ENCODE assay signal across 12 cellular contexts in genomic region chr11:86230921-86231320, GRCh38. TPM values are rescaled to one million over a fixed set of nuclear protein-coding genes. Genes with fewer than 3 reads are reported as not detected.
DNase-seq lines count a peak whose midpoint lies in the region; ATAC-seq and TF ChIP-seq lines count a peak whose summit lies in the region.
"Had no signal": no experiment of that assay in that cellular context is flagged by ENCODE, and none has a peak within 500 bp of the region (broad histone marks: within the 10 kb centered on the region; RNA-seq: fewer than 3 reads in every experiment).

No MANE protein-coding gene starts in this region.

- H2BK5ac ChIP-seq in mesenchymal stem cell (ENCODE audit: low read depth, low read length, poor library complexity, severe bottlenecking), result no peak overlapping the region

- H2AK5ac ChIP-seq in mesenchymal stem cell (ENCODE audit: low read length, severe bottlenecking), result no peak overlapping the region

- no peak overlapping the region for H2BK120ac ChIP-seq in mesenchymal stem cell (ENCODE audit: low read depth, low read length)

- POLR2A ChIA-PET in HCT116 (lab: Charles Lee), result interaction anchor here (1.2 to 1.4 kb wide), 2 partner anchors 9 to 14 kb away, joined by 3 to 6 read pairs; partner anchors contain the start of gene EED

- H3K27me3 ChIP-seq in HCT116 (ENCODE audit: insufficient read depth, low read length), result no peaks in the 10 kb centered on the region
- H3K27me3 ChIP-seq in mesenchymal stem cell (ENCODE audit: control insufficient read depth in 1 of 2, insufficient read depth in 1 of 2, low read length in 2 of 2), result no peaks in the 10 kb centered on the region
- H3K27me3 ChIP-seq in ascending aorta, result no peaks in the 10 kb centered on the region
- no peaks in the 10 kb centered on the region for H3K27me3 ChIP-seq in dorsolateral prefrontal cortex

- H3K9ac ChIP-seq in HCT116 (ENCODE audit: low read length) (no peak overlapping the region), mesenchymal stem cell (ENCODE audit: low read length) (peak overlapping the region; percentile 22)

- TF ChIP-seq POLR2A in HCT116 (IDR thresholded peaks at IDR 0.05; ENCODE audit: borderline replicate concordance, extremely low read depth, insufficient read depth, insufficient read length), result no peak

- BruUV-seq in HCT116 (replicated peaks; lab: Mats Ljungman, UMichigan), result no TSS peak

- H3K36me3 ChIP-seq in HCT116 (ENCODE audit: control insufficient read depth in 1 of 2, insufficient read depth in 2 of 2, low read length in 2 of 2) (no peaks in the 10 kb centered on the region), mesenchymal stem cell (ENCODE audit: control insufficient read depth in 1 of 2, insufficient read depth in 2 of 2, low read depth in 1 of 2, low read length in 2 of 2) (no peaks in the 10 kb centered on the region), ascending aorta (no peaks in the 10 kb centered on the region)

- TF ChIP-seq CTCF in HCT116 (IDR thresholded peaks at IDR 0.05 in 2 of 3, conservative IDR thresholded peaks at IDR 0.05 in 1 of 3; ENCODE audit: borderline replicate concordance in 1 of 3, insufficient read depth in 1 of 3, low read depth in 2 of 3, low read length in 2 of 3) (no peak), ascending aorta (IDR thresholded peaks at IDR 0.05) (no peak), dorsolateral prefrontal cortex (IDR thresholded peaks at IDR 0.05 in 54 of 56, conservative IDR thresholded peaks at IDR 0.05 in 2 of 56; ENCODE audit: low read depth in 1 of 56, partially characterized antibody in 56 of 56) (no peak)

- intact Hi-C loops in HCT116 (cut with micrococcal nuclease) (no loop called here), ascending aorta (cut with DNase I) (no loop called here), dorsolateral prefrontal cortex (cut with DNase I) (no loop called here)
- intact Hi-C loops in activated T-helper 1 cell treated with anti-CD3 and anti-CD28 coated beads, Interleukin-12 subunit alpha, Interleukin-12 subunit beta, Interleukin-2, Interleukin-4 antibody, amounts not matched to agents 30 ng/mL and 10 ng/mL and 1 ng/mL, durations not matched to agents 14 hours and 24 hours and 36 hours (cut with micrococcal nuclease), result loop anchor here (1.0 kb wide), 1 partner anchor 11 kb away; no protein-coding TSS in a partner anchor

- RAD21 ChIA-PET in HCT116 (lab: Charles Lee; ENCODE audit: low non-redundant PET in 1 of 2, low total read pairs in 2 of 2, uncharacterized antibody in 2 of 2, unreplicated experiment in 2 of 2), result no interaction called here

- H3K27ac ChIP-seq in HCT116 (ENCODE audit: low read depth, low read length), result no peak overlapping the region
- no peak overlapping the region for H3K27ac ChIP-seq in mesenchymal stem cell (ENCODE audit: low read length, poor library complexity, severe bottlenecking)
- H3K27ac ChIP-seq in ascending aorta, result peak overlapping the region in 1 of 2 donors; percentile 14
- H3K27ac ChIP-seq in dorsolateral prefrontal cortex, result peak overlapping the region in 8 of 59 donors; percentile 0 to 64 (median 17)
- H3K27ac ChIP-seq: skin epidermis had no signal

- H3K23ac ChIP-seq in mesenchymal stem cell (ENCODE audit: low read length in 2 of 2), result no peak overlapping the region

- CTCF ChIA-PET in HCT116 (lab: Charles Lee), result interaction anchor here (1.2 to 2.5 kb wide), 3 partner anchors 9 to 189 kb away, joined by 3 to 14 read pairs (median 3); no protein-coding TSS in a partner anchor

- H3K36me3 Mint-ChIP-seq in activated T-helper 1 cell treated with anti-CD3 and anti-CD28 coated beads, Interleukin-12 subunit alpha, Interleukin-12 subunit beta, Interleukin-2, Interleukin-4 antibody, amounts not matched to agents 30 ng/mL and 10 ng/mL and 1 ng/mL, durations not matched to agents 14 hours and 24 hours and 36 hours (ENCODE audit: low read depth), result peaks cover 5% of the 10 kb centered on the region

- H3K9me3 ChIP-seq in HCT116 (ENCODE audit: control insufficient read depth in 1 of 2, insufficient read depth in 1 of 2, low read depth in 1 of 2, low read length in 2 of 2), result no peaks in the 10 kb centered on the region
- H3K9me3 ChIP-seq in mesenchymal stem cell (ENCODE audit: control insufficient read depth, low read length), result no peaks in the 10 kb centered on the region
- H3K9me3 ChIP-seq in ascending aorta, result no peaks in the 10 kb centered on the region

- H2BK12ac ChIP-seq in mesenchymal stem cell (ENCODE audit: low read length in 2 of 2), result no peak overlapping the region

- H2BK15ac ChIP-seq in mesenchymal stem cell (ENCODE audit: low read depth, poor library complexity, severe bottlenecking), result no peak overlapping the region

- peaks cover 68% of the 10 kb centered on the region for H3K4me1 Mint-ChIP-seq in activated T-helper 1 cell treated with anti-CD3 and anti-CD28 coated beads, Interleukin-12 subunit alpha, Interleukin-12 subunit beta, Interleukin-2, Interleukin-4 antibody, amounts not matched to agents 30 ng/mL and 10 ng/mL and 1 ng/mL, durations not matched to agents 14 hours and 24 hours and 36 hours (ENCODE audit: low read depth)

- TF ChIP-seq RAD21 in HCT116 (IDR thresholded peaks at IDR 0.05; ENCODE audit: low read depth), result no peak

- no peaks in the 10 kb centered on the region for H3K9me2 ChIP-seq in HCT116 (ENCODE audit: insufficient read depth)

- no peak overlapping the region for H3K4me3 ChIP-seq in HCT116 (replicated peaks in 1 of 2; ENCODE audit: low read depth in 1 of 2, low read length in 2 of 2)
- no peak overlapping the region for H3K4me3 ChIP-seq in mesenchymal stem cell (ENCODE audit: insufficient read depth in 1 of 2, low read depth in 1 of 2, low read length in 2 of 2)
- H3K4me3 ChIP-seq in ascending aorta, result no peak overlapping the region
- H3K4me3 ChIP-seq in dorsolateral prefrontal cortex, result no peak overlapping the region
- H3K4me3 ChIP-seq: lung, skin epidermis had no signal

- no peak overlapping the region for H4K8ac ChIP-seq in mesenchymal stem cell (ENCODE audit: low read length)

- peak overlapping the region; percentile 47 for H3K27ac Mint-ChIP-seq in activated T-helper 1 cell treated with anti-CD3 and anti-CD28 coated beads, Interleukin-12 subunit alpha, Interleukin-12 subunit beta, Interleukin-2, Interleukin-4 antibody, amounts not matched to agents 30 ng/mL and 10 ng/mL and 1 ng/mL, durations not matched to agents 14 hours and 24 hours and 36 hours
- H3K27ac Mint-ChIP-seq: activated CD4-positive, alpha-beta T cell treated with anti-CD3 and anti-CD28 coated beads, Interleukin-2, amount 10 ng/mL, durations not matched to agents 7 days and 5 days had no signal

- H3K27me3 Mint-ChIP-seq in activated T-helper 1 cell treated with anti-CD3 and anti-CD28 coated beads, Interleukin-12 subunit alpha, Interleukin-12 subunit beta, Interleukin-2, Interleukin-4 antibody, amounts not matched to agents 30 ng/mL and 10 ng/mL and 1 ng/mL, durations not matched to agents 14 hours and 24 hours and 36 hours (ENCODE audit: insufficient read depth), result no peaks in the 10 kb centered on the region
- H3K27me3 Mint-ChIP-seq: activated CD4-positive, alpha-beta T cell treated with anti-CD3 and anti-CD28 coated beads, Interleukin-2, amount 10 ng/mL, durations not matched to agents 7 days and 5 days had no signal

- no peak overlapping the region for H4K91ac ChIP-seq in mesenchymal stem cell (ENCODE audit: low read length)

- no peak overlapping the region for H3K4me3 Mint-ChIP-seq in activated T-helper 1 cell treated with anti-CD3 and anti-CD28 coated beads, Interleukin-12 subunit alpha, Interleukin-12 subunit beta, Interleukin-2, Interleukin-4 antibody, amounts not matched to agents 30 ng/mL and 10 ng/mL and 1 ng/mL, durations not matched to agents 14 hours and 24 hours and 36 hours
- H3K4me3 Mint-ChIP-seq: activated CD4-positive, alpha-beta T cell treated with anti-CD3 and anti-CD28 coated beads, Interleukin-2, amount 10 ng/mL, durations not matched to agents 7 days and 5 days had no signal

- peaks cover 9% of the 10 kb centered on the region for H3K9me3 Mint-ChIP-seq in activated T-helper 1 cell treated with anti-CD3 and anti-CD28 coated beads, Interleukin-12 subunit alpha, Interleukin-12 subunit beta, Interleukin-2, Interleukin-4 antibody, amounts not matched to agents 30 ng/mL and 10 ng/mL and 1 ng/mL, durations not matched to agents 14 hours and 24 hours and 36 hours
- H3K9me3 Mint-ChIP-seq: activated CD4-positive, alpha-beta T cell treated with anti-CD3 and anti-CD28 coated beads, Interleukin-2, amount 10 ng/mL, durations not matched to agents 7 days and 5 days had no signal

- H2AFZ ChIP-seq in HCT116 (ENCODE audit: low read depth, low read length, poor library complexity, severe bottlenecking) (peak overlapping the region; percentile 91), mesenchymal stem cell (ENCODE audit: low read depth, low read length) (no peak overlapping the region)

- DNase-seq in Daoy (ENCODE audit: low read depth), result peak; percentile 3
- no peak for DNase-seq in HCT116 (ENCODE audit: low read depth, low spot score)
- DNase-seq in activated T-helper 1 cell treated with anti-CD3 and anti-CD28 coated beads, Interleukin-12 subunit alpha, Interleukin-12 subunit beta, Interleukin-2, Interleukin-4 antibody, amounts not matched to agents 30 ng/mL and 10 ng/mL and 1 ng/mL, durations not matched to agents 14 hours and 24 hours and 36 hours (ENCODE audit: low spot score), result no peak
- no peak for DNase-seq in mesenchymal stem cell
- no peak for DNase-seq in ascending aorta (ENCODE audit: low spot score in 2 of 2)
- DNase-seq in dorsolateral prefrontal cortex, result no peak
- DNase-seq: activated CD4-positive, alpha-beta T cell treated with anti-CD3 and anti-CD28 coated beads, Interleukin-2, amount 10 ng/mL, durations not matched to agents 7 days and 5 days; substantia nigra had no signal

- H3K18ac ChIP-seq in mesenchymal stem cell (ENCODE audit: low read depth in 1 of 2, low read length in 2 of 2), result no peak overlapping the region

- H3K4me2 ChIP-seq in HCT116 (ENCODE audit: low read length) (no peak overlapping the region), mesenchymal stem cell (ENCODE audit: low read length, poor library complexity, severe bottlenecking) (no peak overlapping the region)

- ATAC-seq in HCT116, result no peak
- no peak for ATAC-seq in HG03095 (IDR thresholded peaks at IDR 0.05; ENCODE audit: unreplicated experiment)
- ATAC-seq: HepG2 had no signal

- H3K4me1 ChIP-seq in HCT116 (ENCODE audit: control insufficient read depth in 1 of 2, insufficient read depth in 2 of 2, low read length in 2 of 2), result peaks cover 5 to 26% of the 10 kb centered on the region in 2 experiments
- peaks cover 2% of the 10 kb centered on the region for H3K4me1 ChIP-seq in mesenchymal stem cell (ENCODE audit: control insufficient read depth, insufficient read depth, low read depth, low read length)
- H3K4me1 ChIP-seq in ascending aorta, result peaks cover 0 to 4% of the 10 kb centered on the region in 2 donors

- H3K14ac ChIP-seq in mesenchymal stem cell (ENCODE audit: low read length in 2 of 2), result no peak overlapping the region

- no peak overlapping the region for H3K4ac ChIP-seq in mesenchymal stem cell (ENCODE audit: low read depth in 1 of 2, low read length in 2 of 2)

- no peaks in the 10 kb centered on the region for H4K20me1 ChIP-seq in HCT116 (ENCODE audit: insufficient read depth)

- no peaks in the 10 kb centered on the region for H3K79me2 ChIP-seq in HCT116 (ENCODE audit: insufficient read depth, low read length)

- no peaks in the 10 kb centered on the region for H3K79me1 ChIP-seq in mesenchymal stem cell (replicated peaks; ENCODE audit: low read length, poor library complexity, severe bottlenecking)

RNA-seq across cellular contexts. Expression of gene EED, which starts 13.6 kb away (rescaled TPM):
- 27.7 and 33.1 TPM in 2 replicates for total RNA-seq in Daoy (2014; rRNA removed; shearing (Covaris generic))
- total RNA-seq in HCT116 (2021; ENCODE audit: unreplicated experiment) (25.2 TPM), ascending aorta (16.1 TPM), dorsolateral prefrontal cortex (10 to 100 TPM; 19.7 to 40.3 (median 29.2) TPM)
- 18.8 and 19.2 TPM in 2 replicates for polyA plus RNA-seq in HCT116 (2012)
- 279 and 294 TPM in 2 replicates for total RNA-seq in activated T-helper 1 cell treated with anti-CD3 and anti-CD28 coated beads, Interleukin-12 subunit alpha, Interleukin-12 subunit beta, Interleukin-2, Interleukin-4 antibody, amounts not matched to agents 30 ng/mL and 10 ng/mL and 1 ng/mL, durations not matched to agents 14 hours and 24 hours and 36 hours
- 7.9 TPM for polyA plus RNA-seq in mesenchymal stem cell (2013, experiment 1 of 2)
- 7.9 TPM for polyA plus RNA-seq in mesenchymal stem cell (2013, experiment 2 of 2)
